ENCODE assay signal across 1 cellular context in the genomic region with DNA sequence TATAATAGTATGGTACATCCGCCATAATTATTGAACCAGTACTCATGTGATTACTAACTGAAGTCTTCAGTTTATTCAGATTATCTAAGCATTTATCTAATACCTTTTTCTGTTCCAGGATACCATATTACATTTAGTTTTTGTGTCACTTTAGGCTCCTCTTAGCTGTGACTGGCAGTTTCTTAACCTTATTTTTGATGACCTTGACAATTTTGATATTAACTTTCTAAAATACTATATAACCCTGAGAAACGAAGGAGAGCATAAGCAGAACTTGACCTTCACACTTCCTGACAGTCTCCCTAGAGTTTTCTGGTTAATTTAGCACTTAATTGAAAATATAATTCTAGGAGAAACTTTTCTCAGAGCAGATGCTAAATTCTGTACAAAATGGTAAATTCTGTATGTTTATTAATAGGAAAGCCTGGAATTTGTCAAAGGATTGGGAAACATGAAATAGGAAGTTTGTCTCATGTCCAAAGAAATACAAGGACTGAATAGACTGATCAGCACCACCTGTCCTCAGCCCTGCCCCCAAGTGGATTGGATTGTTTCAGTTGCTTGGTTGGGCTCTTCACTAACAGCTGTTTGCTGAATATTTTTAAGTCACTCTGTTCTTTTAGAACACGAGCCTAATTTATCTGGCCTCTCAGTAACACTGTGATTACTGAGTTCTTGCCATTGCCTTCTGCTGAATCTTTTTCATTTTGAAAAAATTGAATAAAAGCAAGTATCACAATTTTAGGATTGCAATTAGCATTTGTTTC.
TF ChIP-seq lines count a peak whose summit lies in the region.

No MANE protein-coding gene starts in this region.

TF ChIP-seq in HepG2, 621 proteins besides CTCF, POLR2A, EP300 and RAD21:
- TF ChIP-seq MAFK (conservative IDR thresholded peaks at IDR 0.05 in 1 of 2, IDR thresholded peaks at IDR 0.05 in 1 of 2; ENCODE audit: low read length in 2 of 2) (peak; percentile 79 to 92), RELA (CRISPR knock-in tag; IDR thresholded peaks at IDR 0.05) (no peak), MAFF (IDR thresholded peaks at IDR 0.05; ENCODE audit: low read depth, low read length) (peak; percentile 83)
- TF ChIP-seq, protein P1, sequence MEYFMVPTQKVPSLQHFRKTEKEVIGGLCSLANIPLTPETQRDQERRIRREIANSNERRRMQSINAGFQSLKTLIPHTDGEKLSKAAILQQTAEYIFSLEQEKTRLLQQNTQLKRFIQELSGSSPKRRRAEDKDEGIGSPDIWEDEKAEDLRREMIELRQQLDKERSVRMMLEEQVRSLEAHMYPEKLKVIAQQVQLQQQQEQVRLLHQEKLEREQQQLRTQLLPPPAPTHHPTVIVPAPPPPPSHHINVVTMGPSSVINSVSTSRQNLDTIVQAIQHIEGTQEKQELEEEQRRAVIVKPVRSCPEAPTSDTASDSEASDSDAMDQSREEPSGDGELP (IDR thresholded peaks at IDR 0.05; ENCODE audit: borderline replicate concordance, low read depth) = peak; percentile 16; the same call in 1 of the 2 replicates
